ENCODE assay signal across 1 cellular context in genomic region chr1:31780632-31781031, GRCh38.
TF ChIP-seq lines count a peak whose summit lies in the region.

No MANE protein-coding gene starts in this region.

TF ChIP-seq in K562, 482 proteins besides CTCF, POLR2A, EP300 and RAD21 (continued from another document and continues in another):
- no peak for TF ChIP-seq ZNF699 (CRISPR knock-in tag; IDR thresholded peaks at IDR 0.05; ENCODE audit: insufficient replicate concordance)
- TF ChIP-seq HDAC3 (IDR thresholded peaks at IDR 0.05; ENCODE audit: borderline replicate concordance, partially characterized antibody): no peak
- 0 out of 2 replicates have a peak, but pooled peaks have one; percentile 13 for TF ChIP-seq HDAC2 (IDR thresholded peaks at IDR 0.05)
- no peak for TF ChIP-seq GTF2B (IDR thresholded peaks at IDR 0.05; ENCODE audit: extremely low read depth, insufficient read length)
- TF ChIP-seq ADNP (tag; IDR thresholded peaks at IDR 0.05): no peak
- no peak for TF ChIP-seq SRSF1 (IDR thresholded peaks at IDR 0.05; ENCODE audit: low read depth, low read length)
- TF ChIP-seq BDP1 (IDR thresholded peaks at IDR 0.05; ENCODE audit: insufficient read depth, insufficient read length): no peak
- TF ChIP-seq IRF2 (CRISPR knock-in tag; IDR thresholded peaks at IDR 0.05): no peak
- TF ChIP-seq SMARCA5 (IDR thresholded peaks at IDR 0.05): peak; percentile 99
- peak; percentile 74; the same call in 1 of the 2 replicates for TF ChIP-seq ESRRA (IDR thresholded peaks at IDR 0.05; ENCODE audit: borderline replicate concordance, low read depth)
- TF ChIP-seq SMAD3 (CRISPR knock-in tag; conservative IDR thresholded peaks at IDR 0.05): no peak
- no peak for TF ChIP-seq ZNF57 (CRISPR knock-in tag; IDR thresholded peaks at IDR 0.05)
- no peak for TF ChIP-seq KAT2B (IDR thresholded peaks at IDR 0.05; ENCODE audit: low read depth, low read length)
- peak; percentile 27; the same call in 1 of the 2 replicates for TF ChIP-seq ETV1 (tag; conservative IDR thresholded peaks at IDR 0.05; ENCODE audit: low read depth)
- peak; percentile 56 for TF ChIP-seq MAFK (IDR thresholded peaks at IDR 0.05; ENCODE audit: low read length)
- no peak for TF ChIP-seq CCNT2 (IDR thresholded peaks at IDR 0.05; ENCODE audit: borderline replicate concordance, extremely low read depth, insufficient read length, low read depth, low read length)
- TF ChIP-seq E2F8 (IDR thresholded peaks at IDR 0.05; ENCODE audit: low read depth, partially characterized antibody): no peak
- 0 out of 4 replicates have a peak, but pooled peaks of 1 of the 2 experiments have one; percentile 26 for TF ChIP-seq TRIM24 (IDR thresholded peaks at IDR 0.05)
- TF ChIP-seq ZNF165 (CRISPR knock-in tag; IDR thresholded peaks at IDR 0.05; ENCODE audit: borderline replicate concordance): no peak
- TF ChIP-seq ZNF280A (IDR thresholded peaks at IDR 0.05; ENCODE audit: low read depth, partially characterized antibody): no peak
- TF ChIP-seq GATAD2B (IDR thresholded peaks at IDR 0.05; ENCODE audit: borderline replicate concordance): no peak
- TF ChIP-seq E4F1 (CRISPR knock-in tag; IDR thresholded peaks at IDR 0.05; ENCODE audit: borderline replicate concordance): no peak
- TF ChIP-seq ZSCAN32 (CRISPR knock-in tag; IDR thresholded peaks at IDR 0.05): no peak
- peak; percentile 34 for TF ChIP-seq RBM25 (IDR thresholded peaks at IDR 0.05; ENCODE audit: low read depth, low read length, severe bottlenecking)
- TF ChIP-seq PHF21A (IDR thresholded peaks at IDR 0.05; ENCODE audit: borderline replicate concordance, low read depth): 0 out of 2 replicates have a peak, but pooled peaks have one; percentile 29
- TF ChIP-seq NFXL1 (CRISPR knock-in tag; IDR thresholded peaks at IDR 0.05): no peak
- TF ChIP-seq HMGN3 (IDR thresholded peaks at IDR 0.05; ENCODE audit: borderline replicate concordance, extremely low read depth, insufficient read length, low read depth, low read length): no peak
- TF ChIP-seq XRCC3 (IDR thresholded peaks at IDR 0.05): no peak
- no peak for TF ChIP-seq ZBTB34 (CRISPR knock-in tag; IDR thresholded peaks at IDR 0.05)
- TF ChIP-seq NFIC (IDR thresholded peaks at IDR 0.05): 0 out of 2 replicates have a peak, but pooled peaks have one; percentile 14
- TF ChIP-seq TCFL5 (CRISPR knock-in tag; conservative IDR thresholded peaks at IDR 0.05): no peak
- 0 out of 2 replicates have a peak, but pooled peaks have one; percentile 25 for TF ChIP-seq ZNF407 (IDR thresholded peaks at IDR 0.05; ENCODE audit: low read depth)
- TF ChIP-seq SIN3A (IDR thresholded peaks at IDR 0.05; ENCODE audit: borderline replicate concordance in 2 of 2, control insufficient read depth in 1 of 2, low read depth in 2 of 2, low read length in 2 of 2): no peak
- TF ChIP-seq ZNF239 (CRISPR knock-in tag; IDR thresholded peaks at IDR 0.05): no peak
- peak; percentile 60; the same call in 1 of the 2 replicates for TF ChIP-seq MAFF (IDR thresholded peaks at IDR 0.05; ENCODE audit: low read length)
- 0 out of 2 replicates have a peak, but pooled peaks have one; percentile 29 for TF ChIP-seq DMBX1 (CRISPR knock-in tag; IDR thresholded peaks at IDR 0.05; ENCODE audit: borderline replicate concordance)
- TF ChIP-seq ATF3 (IDR thresholded peaks at IDR 0.05): no peak
- TF ChIP-seq ATF3 (CRISPR knock-in tag; conservative IDR thresholded peaks at IDR 0.05): no peak
- TF ChIP-seq POLR2AphosphoS2 (IDR thresholded peaks at IDR 0.05; ENCODE audit: low read length): no peak
- no peak for TF ChIP-seq HIVEP1 (CRISPR knock-in tag; IDR thresholded peaks at IDR 0.05)
- TF ChIP-seq E2F1 (CRISPR knock-in tag; IDR thresholded peaks at IDR 0.05): no peak
- no peak for TF ChIP-seq HDAC8 (tag; IDR thresholded peaks at IDR 0.05)
- TF ChIP-seq RAD51 (IDR thresholded peaks at IDR 0.05; ENCODE audit: borderline replicate concordance, low read depth): no peak
